ENCODE assay signal across 21 cellular contexts in the genomic region with DNA sequence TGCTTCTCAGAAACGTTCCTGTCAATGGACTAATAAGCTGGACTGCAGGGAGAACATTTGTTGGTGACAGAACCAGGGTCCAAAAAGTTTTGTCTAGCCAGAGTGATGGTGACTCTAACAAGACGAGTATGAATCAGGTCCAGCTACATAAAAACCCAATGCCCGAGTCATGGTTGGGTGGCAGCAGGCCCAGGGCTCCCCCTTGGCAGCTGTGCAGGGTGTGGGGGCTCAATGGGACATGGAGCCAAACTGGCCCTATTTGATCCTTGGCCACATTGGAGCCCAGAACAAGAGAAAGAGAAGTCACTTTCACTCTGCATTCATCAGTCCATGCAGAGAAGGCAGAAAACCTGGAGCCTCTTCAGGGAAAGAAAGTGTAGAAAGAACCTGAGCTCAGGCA.
"Had no signal": no experiment of that assay in that cellular context is flagged by ENCODE, and none has a peak within 500 bp of the region (broad histone marks: within the 10 kb centered on the region; RNA-seq: fewer than 3 reads in every experiment).

No MANE protein-coding gene starts in this region.

- H3K27ac ChIP-seq: coronary artery, heart left ventricle, left lung, lower lobe of right lung, parathyroid adenoma, psoas muscle, stomach had no signal

- H3K27me3 ChIP-seq: heart left ventricle, left lung, stomach had no signal

- H2AFZ ChIP-seq: parathyroid adenoma had no signal

- FAIRE-seq: endometrium, frontal cortex, islet of Langerhans, small intestine had no signal

- H3K9me3 Mint-ChIP-seq: memory B cell; naive thymus-derived CD4-positive, alpha-beta T cell; nephron progenitor cell had no signal

- H3K36me3 Mint-ChIP-seq: memory B cell had no signal

- H3K4me3 ChIP-seq: coronary artery, heart left ventricle, left lung, lower lobe of right lung, psoas muscle, stomach had no signal

- H3K9me3 ChIP-seq: heart left ventricle, left lung, lower lobe of right lung, psoas muscle, stomach had no signal

- H3K4me1 ChIP-seq: heart left ventricle, psoas muscle had no signal

- H3K9ac ChIP-seq: parathyroid adenoma had no signal

- DNase-seq: effector CD8-positive, alpha-beta T cell; hypothalamus; left lung; lower lobe of right lung; naive thymus-derived CD4-positive, alpha-beta T cell; nephron progenitor cell; psoas muscle; retina; small intestine; stimulated activated CD4-positive, alpha-beta T cell treated with anti-CD3 and anti-CD28 coated beads, Interleukin-12 subunit alpha, Interleukin-12 subunit beta, amount 100 ng/mL, for 4 hours; stimulated activated naive CD4-positive, alpha-beta T cell; stomach; trophoblast cell had no signal

- H3K27ac Mint-ChIP-seq: memory B cell; naive thymus-derived CD4-positive, alpha-beta T cell; nephron progenitor cell had no signal

- H3K36me3 ChIP-seq: heart left ventricle, left lung, lower lobe of right lung, stomach had no signal

- ATAC-seq: esophagus mucosa; heart left ventricle; left lung; lower lobe of right lung; naive thymus-derived CD4-positive, alpha-beta T cell; psoas muscle had no signal

- H3K4me3 Mint-ChIP-seq: memory B cell; naive thymus-derived CD4-positive, alpha-beta T cell; nephron progenitor cell had no signal
